ENCODE assay signal across 8 cellular contexts in the genomic region with DNA sequence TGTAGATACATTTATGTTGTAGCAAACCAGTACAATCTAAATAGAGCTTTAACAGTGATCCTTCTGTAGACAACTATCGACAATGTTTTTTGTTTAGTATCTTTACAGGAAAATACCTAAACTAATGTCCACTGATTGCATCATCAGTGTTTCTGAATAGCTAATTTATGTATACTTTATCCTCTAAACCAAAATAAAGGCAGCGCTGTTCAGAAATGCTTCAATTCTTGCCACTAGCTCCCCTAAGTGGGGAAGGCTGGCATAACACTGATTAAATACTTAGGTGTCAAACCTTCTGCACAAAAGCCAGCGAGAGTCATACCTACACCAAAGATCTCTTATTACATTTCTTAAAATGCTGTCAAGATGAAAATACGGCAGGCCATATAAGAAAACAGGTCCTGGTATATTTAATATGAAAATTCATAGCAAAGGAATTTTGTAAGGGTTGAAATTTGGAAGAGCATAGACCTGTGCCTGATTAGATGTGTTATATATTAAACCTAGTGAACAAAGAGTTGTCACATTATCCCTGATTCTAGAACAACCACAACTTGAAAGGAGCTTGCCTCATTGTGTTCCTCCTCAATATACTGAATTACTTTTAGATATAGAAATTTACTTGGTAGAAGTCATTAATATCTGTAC.
A peak's percentile ranks its signal among the peaks of the same experiment; 100 is the strongest.
DNase-seq lines count a peak whose midpoint lies in the region; ATAC-seq and TF ChIP-seq lines count a peak whose summit lies in the region.

No MANE protein-coding gene starts in this region.

- H3K4me3 Mint-ChIP-seq in CD14-positive monocyte: no peak overlapping the region
- no peak overlapping the region for H3K4me3 Mint-ChIP-seq in activated T-helper 17 cell treated with anti-CD3 and anti-CD28 coated beads, Interleukin-2, amount 50 U/mL, for 72 hours

- no peaks in the 10 kb centered on the region for H3K27me3 Mint-ChIP-seq in CD14-positive monocyte (ENCODE audit: low read depth in 3 of 3)
- H3K27me3 Mint-ChIP-seq in activated T-helper 17 cell treated with anti-CD3 and anti-CD28 coated beads, Interleukin-2, amount 50 U/mL, for 72 hours: no peaks in the 10 kb centered on the region

- ATAC-seq in GM18499 (IDR thresholded peaks at IDR 0.05; ENCODE audit: insufficient read depth, unreplicated experiment): peak; percentile 55
- peak; percentile 66 for ATAC-seq in HG03342 (IDR thresholded peaks at IDR 0.05; ENCODE audit: unreplicated experiment)
- no peak for ATAC-seq in activated T-helper 17 cell treated with anti-CD3 and anti-CD28 coated beads, Interleukin-2, amount 50 U/mL, for 72 hours (replicated peaks)

- no peaks in the 10 kb centered on the region for H3K4me1 Mint-ChIP-seq in CD14-positive monocyte
- H3K4me1 Mint-ChIP-seq in activated T-helper 17 cell treated with anti-CD3 and anti-CD28 coated beads, Interleukin-2, amount 50 U/mL, for 72 hours: no peaks in the 10 kb centered on the region

- intact Hi-C loops in CD14-positive monocyte (cut with micrococcal nuclease): no loop called here

- no peaks in the 10 kb centered on the region for H3K36me3 Mint-ChIP-seq in CD14-positive monocyte
- H3K36me3 Mint-ChIP-seq in activated T-helper 17 cell treated with anti-CD3 and anti-CD28 coated beads, Interleukin-2, amount 50 U/mL, for 72 hours (ENCODE audit: low read depth): no peaks in the 10 kb centered on the region

- H3K9me3 Mint-ChIP-seq in CD14-positive monocyte: peaks cover 0 to 4% (median 3%) of the 10 kb centered on the region in 7 donors
- no peaks in the 10 kb centered on the region for H3K9me3 Mint-ChIP-seq in activated T-helper 17 cell treated with anti-CD3 and anti-CD28 coated beads, Interleukin-2, amount 50 U/mL, for 72 hours

- DNase-seq in A172 (ENCODE audit: low spot score) (peak; percentile 48), SKM-1 (lab: John Stamatoyannopoulos, UW; ENCODE audit: unreplicated experiment) (peak; percentile 5), kidney tubule cell (ENCODE audit: low spot score) (peak; percentile 26), CD14-positive monocyte (ENCODE audit: low spot score) (no peak), DMS79 treated with DMSO at 0.1 percent for 48 hours (lab: John Stamatoyannopoulos, UW) (no peak)

- H3K27ac Mint-ChIP-seq in CD14-positive monocyte: no peak overlapping the region
- no peak overlapping the region for H3K27ac Mint-ChIP-seq in activated T-helper 17 cell treated with anti-CD3 and anti-CD28 coated beads, Interleukin-2, amount 50 U/mL, for 72 hours

- TF ChIP-seq CTCF in CD14-positive monocyte (IDR thresholded peaks at IDR 0.05): no peak

Comparison
In these comparisons a context has a peak if more than half of its experiments do, and no peak if none do; other contexts are left out.
1. DNase-seq: peak in A172 (single experiment), SKM-1 (single experiment) and kidney tubule cell (single experiment); none in CD14-positive monocyte (single experiment) and DMS79 treated with DMSO at 0.1 percent for 48 hours (single experiment).